In genomic region chr10:110810625-110811024, GRCh38 we compare ENCODE assay signal across 26 cellular contexts.
"Had no signal": no experiment of that assay in that cellular context is flagged by ENCODE, and none has a peak within 500 bp of the region (broad histone marks: within the 10 kb centered on the region; RNA-seq: fewer than 3 reads in every experiment).

No MANE protein-coding gene starts in this region.

- DNase-seq: naive B cell; naive thymus-derived CD8-positive, alpha-beta T cell; nephron progenitor cell; occipital lobe; ovary; posterior cingulate gyrus; psoas muscle; right lobe of liver; sigmoid colon; small intestine; stimulated activated CD4-positive, alpha-beta T cell treated with anti-CD3 and anti-CD28 coated beads, Interleukin-15, amount 100 ng/mL, for 24 hours; stimulated activated CD4-positive, alpha-beta T cell treated with anti-CD3 and anti-CD28 coated beads, Interleukin-2, amount 100 ng/mL, for 24 hours; stimulated activated CD4-positive, alpha-beta T cell treated with anti-CD3 and anti-CD28 coated beads, Interleukin-2, amount 100 ng/mL, for 48 hours; stimulated activated CD4-positive, alpha-beta T cell treated with anti-CD3 and anti-CD28 coated beads, Interleukin-4, amount 100 ng/mL, for 4 hours; stimulated activated CD8-positive, alpha-beta memory T cell treated with anti-CD3 and anti-CD28 coated beads, Interleukin-4, amount 100 ng/mL, for 48 hours; stimulated activated naive B cell treated with anti-CD40 and anti-IgM and Interleukin-4, amounts not matched to agents 10 μg/mL and 1 μg/mL and 100 μg/mL, for 72 hours; stimulated activated naive CD4-positive, alpha-beta T cell treated with Interleukin-2 at 50 U/mL for 16 hours; stomach; thyroid gland; trophoblast cell; upper lobe of right lung; uterus had no signal

- H3K4me1 ChIP-seq: psoas muscle, thyroid gland, tibial nerve, upper lobe of right lung, uterus had no signal

- ATAC-seq: naive thymus-derived CD8-positive, alpha-beta T cell; natural killer cell treated with Interleukin-12 subunit alpha and Interleukin-12 subunit beta and Interleukin-15 and Interleukin-18, amount 100 ng/mL, for 72 hours; psoas muscle; right lobe of liver; stimulated activated naive B cell treated with anti-CD40 and anti-IgM and Interleukin-4, amounts not matched to agents 10 μg/mL and 1 μg/mL and 100 μg/mL, for 72 hours; upper lobe of right lung had no signal

- H3K4me3 ChIP-seq: ovary, psoas muscle, right lobe of liver, sigmoid colon, stomach, thoracic aorta, thyroid gland, tibial nerve, upper lobe of right lung, uterus had no signal

- H3K27me3 ChIP-seq: ovary, right lobe of liver, sigmoid colon, stomach, thyroid gland, upper lobe of right lung, uterus had no signal

- H3K36me3 ChIP-seq: ovary, right lobe of liver, stomach, thyroid gland, tibial nerve, upper lobe of right lung, uterus had no signal

- H3K9ac ChIP-seq: parathyroid adenoma had no signal

- H2AFZ ChIP-seq: parathyroid adenoma had no signal

- H3K27ac ChIP-seq: ovary, parathyroid adenoma, psoas muscle, right lobe of liver, sigmoid colon, stomach, thoracic aorta, thyroid gland, tibial nerve, upper lobe of right lung, uterus had no signal

- H3K9me3 ChIP-seq: ovary, psoas muscle, right lobe of liver, sigmoid colon, stomach, thoracic aorta, thyroid gland, tibial nerve, upper lobe of right lung, uterus had no signal
